In genomic region chrX:148354906-148355305, GRCh38 we compare ENCODE assay signal across 26 cellular contexts.
"Had no signal": no experiment of that assay in that cellular context is flagged by ENCODE, and none has a peak within 500 bp of the region (broad histone marks: within the 10 kb centered on the region; RNA-seq: fewer than 3 reads in every experiment).

No MANE protein-coding gene starts in this region.

- DNase-seq: dermis blood vessel endothelial cell; dorsolateral prefrontal cortex; effector CD4-positive, alpha-beta T cell; effector memory CD4-positive, alpha-beta T cell; erythroblast; esophagus squamous epithelium; foreskin fibroblast; foreskin melanocyte; gastrocnemius medialis; glutamatergic neuron; head of caudate nucleus; heart right ventricle; hippocampal formation; left cardiac atrium; left lung; left ventricle myocardium superior; lower lobe of right lung; mesendoderm; midbrain had no signal

- H3K4me1 Mint-ChIP-seq: memory B cell had no signal

- FAIRE-seq: endothelial cell of umbilical vein, islet of Langerhans, keratinocyte had no signal

- H3K27ac ChIP-seq: coronary artery, dorsolateral prefrontal cortex, epithelial cell of prostate, esophagus squamous epithelium, gastrocnemius medialis, heart right ventricle, left lung, lower lobe of right lung had no signal

- H3K9me3 ChIP-seq: esophagus squamous epithelium, gastrocnemius medialis, left lung, lower lobe of right lung had no signal

- H3K4me3 ChIP-seq: coronary artery, dorsolateral prefrontal cortex, esophagus squamous epithelium, gastrocnemius medialis, heart right ventricle, left lung, lower lobe of right lung had no signal

- H3K27me3 ChIP-seq: esophagus squamous epithelium, gastrocnemius medialis, heart right ventricle, left lung had no signal

- ATAC-seq: esophagus mucosa, gastrocnemius medialis, heart right ventricle, left cardiac atrium, left lung, left ventricle myocardium superior, lower lobe of right lung had no signal

- H3K36me3 ChIP-seq: esophagus squamous epithelium, gastrocnemius medialis, heart right ventricle, left lung, lower lobe of right lung had no signal

- H3K4me1 ChIP-seq: esophagus squamous epithelium, gastrocnemius medialis, heart right ventricle, left lung, lower lobe of right lung had no signal

- H3K27ac Mint-ChIP-seq: memory B cell had no signal

- H3K4me3 Mint-ChIP-seq: memory B cell had no signal
